ENCODE assay signal across 1 cellular context in the genomic region with DNA sequence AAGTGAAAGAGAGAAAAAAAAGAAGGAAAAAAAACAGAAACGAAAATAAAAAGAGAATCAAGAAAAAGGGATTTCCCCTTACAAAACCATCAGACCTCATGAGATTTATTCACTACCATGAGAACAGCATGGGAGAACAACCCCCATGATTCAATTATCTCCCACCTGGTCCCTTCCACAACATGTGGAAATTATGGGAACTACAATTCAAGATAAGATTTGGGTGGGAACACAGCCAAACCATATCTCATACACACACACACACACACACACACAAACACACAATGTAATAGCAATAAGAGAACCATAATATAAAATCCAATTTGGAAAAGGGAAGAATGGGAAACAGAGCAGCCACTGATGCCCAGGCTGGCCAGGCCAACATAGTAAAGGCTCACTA.
TF ChIP-seq lines count a peak whose summit lies in the region.

No MANE protein-coding gene starts in this region.

TF ChIP-seq in IMR-90, 13 proteins besides CTCF, POLR2A, EP300 and RAD21 (continued from another document):
- no peak for TF ChIP-seq ELK1 (IDR thresholded peaks at IDR 0.05; ENCODE audit: borderline replicate concordance, low read depth, low read length)
- TF ChIP-seq MXI1 (IDR thresholded peaks at IDR 0.05; ENCODE audit: borderline replicate concordance, low read depth, low read length): no peak
- TF ChIP-seq, protein P1, sequence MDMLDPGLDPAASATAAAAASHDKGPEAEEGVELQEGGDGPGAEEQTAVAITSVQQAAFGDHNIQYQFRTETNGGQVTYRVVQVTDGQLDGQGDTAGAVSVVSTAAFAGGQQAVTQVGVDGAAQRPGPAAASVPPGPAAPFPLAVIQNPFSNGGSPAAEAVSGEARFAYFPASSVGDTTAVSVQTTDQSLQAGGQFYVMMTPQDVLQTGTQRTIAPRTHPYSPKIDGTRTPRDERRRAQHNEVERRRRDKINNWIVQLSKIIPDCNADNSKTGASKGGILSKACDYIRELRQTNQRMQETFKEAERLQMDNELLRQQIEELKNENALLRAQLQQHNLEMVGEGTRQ (IDR thresholded peaks at IDR 0.05; ENCODE audit: low read depth, low read length): no peak
- TF ChIP-seq CHD1 (IDR thresholded peaks at IDR 0.05; ENCODE audit: low read depth, low read length): no peak
- TF ChIP-seq RCOR1 (IDR thresholded peaks at IDR 0.05; ENCODE audit: insufficient replicate concordance, low read length): no peak
- TF ChIP-seq BHLHE40 (IDR thresholded peaks at IDR 0.05; ENCODE audit: low read depth, low read length): no peak
- TF ChIP-seq FOS (IDR thresholded peaks at IDR 0.05; ENCODE audit: low read depth, low read length): no peak
